Comparison of ENCODE assay signal across 1 cellular context in genomic region chr9:93185261-93186150, GRCh38.
TF ChIP-seq lines count a peak whose summit lies in the region.

No MANE protein-coding gene starts in this region.

TF ChIP-seq in GM12878, 131 proteins besides CTCF, POLR2A, EP300 and RAD21:
- no peak for TF ChIP-seq KLF5 (IDR thresholded peaks at IDR 0.05; ENCODE audit: partially characterized antibody)
- TF ChIP-seq TCF3 (IDR thresholded peaks at IDR 0.05; ENCODE audit: borderline replicate concordance, insufficient read depth, low read depth, low read length): 0 out of 2 replicates have a peak, but pooled peaks have one; percentile 21
